In genomic region chr20:4750381-4750780, GRCh38 we compare ENCODE assay signal across 2 cellular contexts.
TF ChIP-seq lines count a peak whose summit lies in the region.

No MANE protein-coding gene starts in this region.

TF ChIP-seq in HepG2, 621 proteins besides CTCF, POLR2A, EP300 and RAD21:
- TF ChIP-seq ZNF280D (CRISPR knock-in tag; IDR thresholded peaks at IDR 0.05): no peak
- peak; percentile 97 for TF ChIP-seq RBAK (CRISPR knock-in tag; IDR thresholded peaks at IDR 0.05)

TF ChIP-seq in K562, 482 proteins besides CTCF, POLR2A, EP300 and RAD21:
- TF ChIP-seq HNRNPH1 (optimal IDR thresholded peaks at IDR 0.05; ENCODE audit: low read depth, low read length) (no peak), BCOR (IDR thresholded peaks at IDR 0.05) (0 out of 2 replicates have a peak, but pooled peaks have one; percentile 22), ZNF354B (CRISPR knock-in tag; IDR thresholded peaks at IDR 0.05) (no peak)
TF ChIP-seq in K562: peak in this region for 1.
